ENCODE assay signal across 1 cellular context in the genomic region with DNA sequence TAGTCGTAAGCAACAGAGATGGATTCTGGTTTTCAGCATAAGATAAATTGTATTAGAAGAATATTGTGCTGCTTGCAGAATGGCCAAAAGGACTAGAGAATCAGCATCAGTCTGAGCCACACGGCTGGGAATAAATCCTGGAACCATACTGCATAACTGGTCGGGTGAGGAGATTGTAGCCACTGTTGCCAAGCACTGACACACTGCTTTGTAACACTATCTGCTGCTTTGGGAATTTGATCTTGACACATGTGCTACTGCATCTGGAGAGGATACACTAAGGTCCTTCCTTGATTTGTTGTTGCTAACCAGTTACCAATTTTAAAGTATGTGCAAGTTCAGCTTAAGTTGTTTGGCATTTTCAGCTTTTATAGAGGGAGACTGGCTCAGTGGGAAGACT.
TF ChIP-seq lines count a peak whose summit lies in the region.

No MANE protein-coding gene starts in this region.

TF ChIP-seq in IMR-90, 13 proteins besides CTCF, POLR2A, EP300 and RAD21:
- TF ChIP-seq CHD1 (IDR thresholded peaks at IDR 0.05; ENCODE audit: low read depth, low read length) (no peak), BHLHE40 (IDR thresholded peaks at IDR 0.05; ENCODE audit: low read depth, low read length) (no peak), RFX5 (IDR thresholded peaks at IDR 0.05; ENCODE audit: low read depth, low read length) (no peak), NFE2L2 (IDR thresholded peaks at IDR 0.05; ENCODE audit: low read depth, low read length) (no peak), MXI1 (IDR thresholded peaks at IDR 0.05; ENCODE audit: borderline replicate concordance, low read depth, low read length) (no peak), SMC3 (IDR thresholded peaks at IDR 0.05; ENCODE audit: low read depth, low read length) (no peak), FOS (IDR thresholded peaks at IDR 0.05; ENCODE audit: low read depth, low read length) (no peak), CEBPB (IDR thresholded peaks at IDR 0.05; ENCODE audit: low read depth, low read length) (no peak), MAFK (IDR thresholded peaks at IDR 0.05; ENCODE audit: low read depth, low read length) (no peak), MAZ (IDR thresholded peaks at IDR 0.05; ENCODE audit: borderline replicate concordance, low read depth, low read length) (no peak), RCOR1 (IDR thresholded peaks at IDR 0.05; ENCODE audit: insufficient replicate concordance, low read length) (no peak)
- TF ChIP-seq, protein P1, sequence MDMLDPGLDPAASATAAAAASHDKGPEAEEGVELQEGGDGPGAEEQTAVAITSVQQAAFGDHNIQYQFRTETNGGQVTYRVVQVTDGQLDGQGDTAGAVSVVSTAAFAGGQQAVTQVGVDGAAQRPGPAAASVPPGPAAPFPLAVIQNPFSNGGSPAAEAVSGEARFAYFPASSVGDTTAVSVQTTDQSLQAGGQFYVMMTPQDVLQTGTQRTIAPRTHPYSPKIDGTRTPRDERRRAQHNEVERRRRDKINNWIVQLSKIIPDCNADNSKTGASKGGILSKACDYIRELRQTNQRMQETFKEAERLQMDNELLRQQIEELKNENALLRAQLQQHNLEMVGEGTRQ (IDR thresholded peaks at IDR 0.05; ENCODE audit: low read depth, low read length) = no peak
- TF ChIP-seq, protein P2, sequence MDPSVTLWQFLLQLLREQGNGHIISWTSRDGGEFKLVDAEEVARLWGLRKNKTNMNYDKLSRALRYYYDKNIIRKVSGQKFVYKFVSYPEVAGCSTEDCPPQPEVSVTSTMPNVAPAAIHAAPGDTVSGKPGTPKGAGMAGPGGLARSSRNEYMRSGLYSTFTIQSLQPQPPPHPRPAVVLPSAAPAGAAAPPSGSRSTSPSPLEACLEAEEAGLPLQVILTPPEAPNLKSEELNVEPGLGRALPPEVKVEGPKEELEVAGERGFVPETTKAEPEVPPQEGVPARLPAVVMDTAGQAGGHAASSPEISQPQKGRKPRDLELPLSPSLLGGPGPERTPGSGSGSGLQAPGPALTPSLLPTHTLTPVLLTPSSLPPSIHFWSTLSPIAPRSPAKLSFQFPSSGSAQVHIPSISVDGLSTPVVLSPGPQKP (IDR thresholded peaks at IDR 0.05; ENCODE audit: borderline replicate concordance, low read depth, low read length) = no peak
